ENCODE assay signal across 8 cellular contexts in the genomic region with DNA sequence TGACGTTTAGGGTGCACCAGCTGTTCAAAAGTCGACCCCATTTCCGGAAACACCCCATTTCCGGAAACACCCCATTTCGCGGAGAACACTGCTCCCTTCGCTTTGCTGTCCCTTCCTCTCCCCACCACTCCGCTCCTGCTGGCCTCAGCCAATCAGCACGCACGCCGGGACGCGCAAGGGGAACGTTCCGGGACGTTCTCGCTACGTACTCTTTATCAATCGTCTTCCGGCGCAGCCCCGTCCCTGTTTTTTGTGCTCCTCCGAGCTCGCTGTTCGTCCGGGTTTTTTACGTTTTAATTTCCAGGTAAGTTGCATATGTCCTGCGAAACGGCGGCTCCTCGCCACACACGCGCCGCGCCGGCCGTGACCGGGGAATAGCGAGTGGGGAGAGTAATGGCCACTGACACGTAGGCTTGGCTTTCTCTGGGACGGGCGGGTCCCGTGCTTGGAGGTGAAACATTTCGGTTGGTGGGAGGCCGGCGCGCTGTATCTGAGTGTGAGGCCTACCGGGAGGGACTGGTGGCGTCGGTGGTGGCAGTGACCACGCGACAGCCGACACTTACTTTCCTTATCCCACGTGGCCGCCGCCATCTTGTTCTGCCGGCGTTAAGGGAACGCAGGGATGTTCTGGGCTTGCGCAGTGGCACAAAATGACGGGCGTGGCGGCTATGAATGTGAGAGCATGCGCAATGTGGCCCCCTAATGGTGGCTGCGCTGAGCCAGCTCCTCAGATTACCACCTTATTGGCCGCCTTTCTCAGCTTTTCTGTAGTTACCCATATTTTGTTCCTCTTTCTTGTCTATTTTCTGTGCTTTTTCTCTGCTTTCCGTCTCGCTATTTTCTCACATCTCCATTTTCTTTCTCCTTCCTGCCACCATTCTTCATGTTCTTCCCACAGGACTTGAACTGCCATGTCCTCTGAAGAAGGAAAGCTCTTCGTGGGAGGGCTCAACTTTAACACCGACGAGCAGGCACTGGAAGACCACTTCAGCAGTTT. TPM values are rescaled to one million over a fixed set of nuclear protein-coding genes. Genes with fewer than 3 reads are reported as not detected.
DNase-seq lines count a peak whose midpoint lies in the region; ATAC-seq lines count a peak whose summit lies in the region.

TSS of gene RBM3 (plus strand) at position 215 of the 997 bp plus-strand sequence. CDS start at position 912, 697 bp downstream.

- H3K27me3 Mint-ChIP-seq in IgD-negative memory B cell: no peaks in the 10 kb centered on the region

- H3K27me3 ChIP-seq in mononuclear cell (ENCODE audit: insufficient read depth, low read length): no peaks in the 10 kb centered on the region

- no peaks in the 10 kb centered on the region for H3K9me3 ChIP-seq in mononuclear cell (ENCODE audit: low read depth, low read length)

- peak within 1 kb of the TSS; percentile 88 for H3K4me3 ChIP-seq in mononuclear cell (ENCODE audit: low read length)

- peaks cover 0 to 2% (median 0%) of the 10 kb centered on the region in 3 donors for H3K9me3 Mint-ChIP-seq in IgD-negative memory B cell

- ATAC-seq in GM21528 (IDR thresholded peaks at IDR 0.05; ENCODE audit: low FRiP score, unreplicated experiment): peak; percentile 85

- H3K36me3 Mint-ChIP-seq in IgD-negative memory B cell: no peaks in the 10 kb centered on the region

- peak; percentile 73 for DNase-seq in DMS153 treated with DMSO at 0.1 percent for 48 hours (lab: John Stamatoyannopoulos, UW; ENCODE audit: unreplicated experiment)
- peak; percentile 95 for DNase-seq in OCI-M1 (lab: John Stamatoyannopoulos, UW)
- peak; percentile 82 for DNase-seq in activated T-cell treated with anti-CD3 and anti-CD28 coated beads for 24 hours (ENCODE audit: low read depth)
- DNase-seq in epidermal melanocyte (ENCODE audit: insufficient read length, low spot score): peak; percentile 70
- peak; percentile 81 to 83 for DNase-seq in stimulated activated CD8-positive, alpha-beta memory T cell treated with anti-CD3 and anti-CD28 coated beads, Interleukin-2, amount 100 ng/mL, for 48 hours (ENCODE audit: low read depth in 2 of 2)

- peaks cover 17% of the 10 kb centered on the region for H3K4me1 ChIP-seq in mononuclear cell (ENCODE audit: insufficient read depth, low read length)

- H3K4me1 Mint-ChIP-seq in IgD-negative memory B cell: peaks cover 5 to 10% (median 8%) of the 10 kb centered on the region in 3 donors

- H3K4me3 Mint-ChIP-seq in IgD-negative memory B cell: peak within 1 kb of the TSS; percentile 97 to 98 (median 98)

- H3K27ac Mint-ChIP-seq in IgD-negative memory B cell: peak within 1 kb of the TSS; percentile 99 to 100 (median 99)

RNA-seq across cellular contexts. Expression of gene RBM3, which starts in this region (rescaled TPM):
- polyA plus RNA-seq in IgD-negative memory B cell: 278 TPM
- total RNA-seq in mononuclear cell: 377 TPM

Comparison
In these comparisons a context has a peak if more than half of its experiments do, and no peak if none do; other contexts are left out.
1. Peak in every context shown above with its lines: DNase-seq, ATAC-seq and H3K4me3 ChIP-seq.